In genomic region chr6:129543981-129544380, GRCh38 we compare ENCODE assay signal across 30 cellular contexts.
DNase-seq lines count a peak whose midpoint lies in the region; ATAC-seq and TF ChIP-seq lines count a peak whose summit lies in the region.
"Had no signal": no experiment of that assay in that cellular context is flagged by ENCODE, and none has a peak within 500 bp of the region (broad histone marks: within the 10 kb centered on the region; RNA-seq: fewer than 3 reads in every experiment).

No MANE protein-coding gene starts in this region.

- H3K23ac ChIP-seq in IMR-90 (ENCODE audit: low read depth, low read length): no peak overlapping the region

- no peak overlapping the region for H3K27ac Mint-ChIP-seq in chondrocyte (ENCODE audit: unreplicated experiment)
- H3K27ac Mint-ChIP-seq: activated naive CD8-positive, alpha-beta T cell treated with anti-CD3 and anti-CD28 coated beads, Interleukin-2, amount 50 U/mL, for 24 hours; activated T-cell treated with anti-CD3 and anti-CD28 coated beads, Interleukin-2, amount 50 U/mL, for 72 hours; GM23338; T-cell had no signal

- H3K36me3 Mint-ChIP-seq in chondrocyte (ENCODE audit: low read depth): peaks cover 7% of the 10 kb centered on the region
- H3K36me3 Mint-ChIP-seq: natural killer cell treated with Interleukin-12 subunit alpha and Interleukin-12 subunit beta and Interleukin-15 and Interleukin-18, amount 100 ng/mL, for 72 hours; T-cell had no signal

- H3K9me3 ChIP-seq in IMR-90 (ENCODE audit: control insufficient read depth, insufficient read depth, low read length) (no peaks in the 10 kb centered on the region), gastrocnemius medialis (no peaks in the 10 kb centered on the region)
- H3K9me3 ChIP-seq: mucosa of descending colon, psoas muscle, sigmoid colon had no signal

- H2AFZ ChIP-seq in IMR-90 (replicated peaks; ENCODE audit: low read length, poor library complexity): no peak overlapping the region
- H2AFZ ChIP-seq: GM23338 had no signal

- peaks cover 3% of the 10 kb centered on the region for H3K4me1 Mint-ChIP-seq in chondrocyte (ENCODE audit: low read depth)
- H3K4me1 Mint-ChIP-seq: GM23338, T-cell had no signal

- no peaks in the 10 kb centered on the region for H3K9me1 ChIP-seq in IMR-90 (ENCODE audit: insufficient read depth, low read length)

- no peaks in the 10 kb centered on the region for H4K20me1 ChIP-seq in IMR-90 (ENCODE audit: insufficient read depth, low read length)

- H3K27me3 Mint-ChIP-seq in chondrocyte (ENCODE audit: low read depth): no peaks in the 10 kb centered on the region
- H3K27me3 Mint-ChIP-seq: activated naive CD8-positive, alpha-beta T cell treated with anti-CD3 and anti-CD28 coated beads, Interleukin-2, amount 50 U/mL, for 24 hours; T-cell had no signal

- H3K4me3 Mint-ChIP-seq in chondrocyte (ENCODE audit: unreplicated experiment): no peak overlapping the region
- H3K4me3 Mint-ChIP-seq: activated naive CD8-positive, alpha-beta T cell treated with anti-CD3 and anti-CD28 coated beads, Interleukin-2, amount 50 U/mL, for 24 hours; activated T-cell treated with anti-CD3 and anti-CD28 coated beads, Interleukin-2, amount 50 U/mL, for 72 hours; GM23338; natural killer cell treated with Interleukin-12 subunit alpha and Interleukin-12 subunit beta and Interleukin-15 and Interleukin-18, amount 100 ng/mL, for 72 hours; T-cell had no signal

- peak; percentile 46 for DNase-seq in IMR-90
- DNase-seq in brain microvascular endothelial cell: peak; percentile 53
- DNase-seq in fibroblast of peridontal ligament (ENCODE audit: extremely low read depth): peak; percentile 10
- DNase-seq in chondrocyte (ENCODE audit: low spot score): no peak
- DNase-seq in gastrocnemius medialis: no peak
- DNase-seq in NCI-H526 (lab: John Stamatoyannopoulos, UW): no peak
- no peak for DNase-seq in stimulated activated naive CD4-positive, alpha-beta T cell treated with Interleukin-2 at 50 U/mL for 16 hours (lab: John Stamatoyannopoulos, UW)
- DNase-seq: activated CD4-positive, alpha-beta T cell treated with anti-CD3 and anti-CD28 coated beads, Interleukin-2, amount 50 U/mL, for 4 hours; activated naive CD8-positive, alpha-beta T cell treated with anti-CD3 and anti-CD28 coated beads, Interleukin-2, amount 50 U/mL, for 24 hours; activated T-cell treated with anti-CD3 and anti-CD28 coated beads, Interleukin-2, amount 50 U/mL, for 72 hours; COR-L47; effector CD8-positive, alpha-beta T cell; GF-D8; hippocampal formation; left cardiac atrium; mucosa of descending colon; NCI-H1092; NCI-H1694 treated with DMSO at 0.1 percent for 48 hours; NCI-H510A treated with DMSO at 0.1 percent for 48 hours; occipital lobe; OCI-M1; psoas muscle; sigmoid colon; stimulated activated CD4-positive, alpha-beta T cell treated with anti-CD3 and anti-CD28 coated beads, Interleukin-4, amount 100 ng/mL, for 24 hours; T-cell had no signal

- no peak overlapping the region for H3K4ac ChIP-seq in IMR-90 (ENCODE audit: low read depth, low read length)

- H3K27me3 ChIP-seq in IMR-90 (ENCODE audit: control insufficient read depth, insufficient read depth, low read length): no peaks in the 10 kb centered on the region
- no peaks in the 10 kb centered on the region for H3K27me3 ChIP-seq in brain microvascular endothelial cell (replicated peaks)
- H3K27me3 ChIP-seq in gastrocnemius medialis: no peaks in the 10 kb centered on the region
- H3K27me3 ChIP-seq: sigmoid colon, tibial nerve had no signal

- TF ChIP-seq POLR2A in IMR-90 (IDR thresholded peaks at IDR 0.05; ENCODE audit: low read depth, low read length): no peak
- no peak for TF ChIP-seq POLR2A in gastrocnemius medialis (IDR thresholded peaks at IDR 0.05)

- no peak overlapping the region for H2BK15ac ChIP-seq in IMR-90 (ENCODE audit: low read depth, low read length)

- H3K4me3 ChIP-seq in IMR-90 (ENCODE audit: insufficient read depth, low read depth, low read length): no peak overlapping the region
- no peak overlapping the region for H3K4me3 ChIP-seq in brain microvascular endothelial cell (ENCODE audit: low read depth, low read length)
- H3K4me3 ChIP-seq in gastrocnemius medialis: no peak overlapping the region
- H3K4me3 ChIP-seq: GM23338, lung, mucosa of descending colon, psoas muscle, sigmoid colon, tibial nerve had no signal

- intact Hi-C loops in IMR-90 (cut with micrococcal nuclease) (no loop called here), gastrocnemius medialis (cut with DNase I; ENCODE audit: low total_unique reads) (no loop called here)

- H3K14ac ChIP-seq in IMR-90 (replicated peaks; ENCODE audit: low read depth, low read length): no peak overlapping the region

- no peak overlapping the region for H3K56ac ChIP-seq in IMR-90 (ENCODE audit: extremely low read depth, insufficient read depth, low read length)

- no peak overlapping the region for H2BK120ac ChIP-seq in IMR-90 (ENCODE audit: low read depth, low read length)

- in situ Hi-C loops in IMR-90 (cut with MboI; ENCODE audit: low sequenced_read_pairs) (no loop called here), brain microvascular endothelial cell (cut with HindIII; ENCODE audit: low pct_ligation_motif_present, low sequenced_read_pairs) (no loop called here), gastrocnemius medialis (cut with MboI; ENCODE audit: low sequenced_read_pairs in 4 of 4) (no loop called here)

- H2AK9ac ChIP-seq in IMR-90 (replicated peaks; ENCODE audit: low read depth, low read length, poor library complexity): no peak overlapping the region

- H4K91ac ChIP-seq in IMR-90 (ENCODE audit: insufficient read depth, low read depth, low read length): no peak overlapping the region

- TF ChIP-seq CTCF in IMR-90 (conservative IDR thresholded peaks at IDR 0.05; ENCODE audit: low read depth, low read length) (no peak), brain microvascular endothelial cell (IDR thresholded peaks at IDR 0.05; ENCODE audit: low read depth, low read length, missing control alignments) (no peak), chondrocyte (IDR thresholded peaks at IDR 0.05) (no peak), gastrocnemius medialis (IDR thresholded peaks at IDR 0.05 in 4 of 5, conservative IDR thresholded peaks at IDR 0.05 in 1 of 5) (no peak)

- H3K4me2 ChIP-seq in IMR-90 (ENCODE audit: low read depth, low read length): no peak overlapping the region
- H3K4me2 ChIP-seq: GM23338 had no signal

- no CpG with 5 or more reads among the region's 2 CpGs for WGBS in IMR-90 (ENCODE audit: extremely low coverage in 2 of 2, insufficient read length in 1 of 2), 2 experiments

- peaks cover 14% of the 10 kb centered on the region for H3K9me3 Mint-ChIP-seq in chondrocyte (ENCODE audit: low read depth)
- H3K9me3 Mint-ChIP-seq: activated T-cell treated with anti-CD3 and anti-CD28 coated beads, Interleukin-2, amount 50 U/mL, for 72 hours; GM23338; natural killer cell treated with Interleukin-12 subunit alpha and Interleukin-12 subunit beta and Interleukin-15 and Interleukin-18, amount 100 ng/mL, for 72 hours; T-cell had no signal

- no TSS peak for BruUV-seq in IMR-90 (replicated peaks; lab: Mats Ljungman, UMichigan)

- H3K18ac ChIP-seq in IMR-90 (ENCODE audit: low read depth, low read length): no peak overlapping the region

- no peak overlapping the region for H2BK20ac ChIP-seq in IMR-90 (ENCODE audit: low read depth, low read length)

- no peaks in the 10 kb centered on the region for H3K4me1 ChIP-seq in IMR-90 (ENCODE audit: control insufficient read depth, insufficient read depth, low read length)
- H3K4me1 ChIP-seq in gastrocnemius medialis: no peaks in the 10 kb centered on the region
- H3K4me1 ChIP-seq: psoas muscle, sigmoid colon, tibial nerve had no signal

- no peak overlapping the region for H4K5ac ChIP-seq in IMR-90 (ENCODE audit: low read depth, low read length)

- H3K79me1 ChIP-seq in IMR-90 (ENCODE audit: low read depth in 1 of 2, low read length in 2 of 2): no peaks in the 10 kb centered on the region

- H3K36me3 ChIP-seq in IMR-90 (ENCODE audit: control insufficient read depth, insufficient read depth, low read length): no peaks in the 10 kb centered on the region
- no peaks in the 10 kb centered on the region for H3K36me3 ChIP-seq in brain microvascular endothelial cell (replicated peaks)
- no peaks in the 10 kb centered on the region for H3K36me3 ChIP-seq in gastrocnemius medialis
- H3K36me3 ChIP-seq: sigmoid colon, tibial nerve had no signal

- ATAC-seq in IMR-90 (ENCODE audit: low read depth) (no peak), gastrocnemius medialis (no peak)
- ATAC-seq: activated naive CD8-positive, alpha-beta T cell treated with anti-CD3 and anti-CD28 coated beads, Interleukin-2, amount 50 U/mL, for 24 hours; activated T-cell treated with anti-CD3 and anti-CD28 coated beads, Interleukin-2, amount 50 U/mL, for 72 hours; GM23338; left cardiac atrium; mucosa of descending colon; natural killer cell treated with Interleukin-12 subunit alpha and Interleukin-12 subunit beta and Interleukin-15 and Interleukin-18, amount 100 ng/mL, for 72 hours; psoas muscle; T-cell had no signal

- TF ChIP-seq RAD21 in IMR-90 (IDR thresholded peaks at IDR 0.05; ENCODE audit: low read length): no peak

- POLR2A ChIA-PET in IMR-90 (lab: Charles Lee; ENCODE audit: unreplicated experiment): no interaction called here

- H2BK5ac ChIP-seq in IMR-90 (ENCODE audit: low read depth, low read length, poor library complexity, severe bottlenecking): no peak overlapping the region

- H4K8ac ChIP-seq in IMR-90 (ENCODE audit: low read depth in 2 of 2, low read length in 2 of 2): no peak overlapping the region

- H3K27ac ChIP-seq in IMR-90 (ENCODE audit: insufficient read depth, low read length) (no peak overlapping the region), brain microvascular endothelial cell (peak overlapping the region; percentile 9), gastrocnemius medialis (no peak overlapping the region)
- H3K27ac ChIP-seq: C4-2B, psoas muscle, sigmoid colon, tibial nerve had no signal

- dilution Hi-C loops in IMR-90 (cut with HindIII; ENCODE audit: low sequenced_read_pairs, unreplicated experiment): no loop called here

- no peak overlapping the region for H2AK5ac ChIP-seq in IMR-90 (ENCODE audit: low read depth, low read length)

- CTCF ChIA-PET in IMR-90 (lab: Yijun Ruan, JAX): no interaction called here

- no peak overlapping the region for H3K9ac ChIP-seq in IMR-90 (ENCODE audit: low read depth, low read length)

TF ChIP-seq in IMR-90, 13 proteins besides CTCF, POLR2A, EP300 and RAD21 (continues in another document):
- TF ChIP-seq RCOR1 (IDR thresholded peaks at IDR 0.05; ENCODE audit: insufficient replicate concordance, low read length): no peak
- no peak for TF ChIP-seq MXI1 (IDR thresholded peaks at IDR 0.05; ENCODE audit: borderline replicate concordance, low read depth, low read length)
- TF ChIP-seq, protein P1, sequence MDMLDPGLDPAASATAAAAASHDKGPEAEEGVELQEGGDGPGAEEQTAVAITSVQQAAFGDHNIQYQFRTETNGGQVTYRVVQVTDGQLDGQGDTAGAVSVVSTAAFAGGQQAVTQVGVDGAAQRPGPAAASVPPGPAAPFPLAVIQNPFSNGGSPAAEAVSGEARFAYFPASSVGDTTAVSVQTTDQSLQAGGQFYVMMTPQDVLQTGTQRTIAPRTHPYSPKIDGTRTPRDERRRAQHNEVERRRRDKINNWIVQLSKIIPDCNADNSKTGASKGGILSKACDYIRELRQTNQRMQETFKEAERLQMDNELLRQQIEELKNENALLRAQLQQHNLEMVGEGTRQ (IDR thresholded peaks at IDR 0.05; ENCODE audit: low read depth, low read length): no peak

Comparison
In these comparisons a context has a peak if more than half of its experiments do, and no peak if none do; other contexts are left out.
1. DNase-seq: peak in IMR-90 (single experiment), brain microvascular endothelial cell (single experiment) and fibroblast of peridontal ligament (single experiment); none in chondrocyte (single experiment), gastrocnemius medialis (0 of 2), NCI-H526 (0 of 2) and stimulated activated naive CD4-positive, alpha-beta T cell treated with Interleukin-2 at 50 U/mL for 16 hours (single experiment).